Comparison of ENCODE assay signal across 2 cellular contexts in the genomic region with DNA sequence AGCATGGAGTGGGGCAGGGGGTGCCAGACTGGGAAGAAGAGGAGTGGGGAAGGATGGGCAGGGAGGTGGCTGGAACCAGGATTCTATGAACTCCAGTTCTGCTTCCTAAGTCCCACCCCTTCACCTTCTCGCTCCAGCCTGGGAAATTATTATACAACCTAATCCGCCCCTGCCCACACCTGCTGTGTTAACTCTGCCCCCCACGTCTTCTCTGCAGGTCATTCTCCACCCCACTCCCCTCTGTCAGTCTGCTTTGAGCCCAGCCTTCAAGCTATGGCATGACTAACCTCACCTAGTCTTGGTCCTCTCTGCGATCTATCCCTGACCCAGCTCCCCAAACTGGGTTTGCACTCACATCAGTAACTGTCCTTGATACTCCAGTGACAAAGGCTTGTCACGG.
TF ChIP-seq lines count a peak whose summit lies in the region.

No MANE protein-coding gene starts in this region.

TF ChIP-seq in liver, 16 proteins besides CTCF, POLR2A, EP300 and RAD21 (continued from another document):
- TF ChIP-seq, protein P1, sequence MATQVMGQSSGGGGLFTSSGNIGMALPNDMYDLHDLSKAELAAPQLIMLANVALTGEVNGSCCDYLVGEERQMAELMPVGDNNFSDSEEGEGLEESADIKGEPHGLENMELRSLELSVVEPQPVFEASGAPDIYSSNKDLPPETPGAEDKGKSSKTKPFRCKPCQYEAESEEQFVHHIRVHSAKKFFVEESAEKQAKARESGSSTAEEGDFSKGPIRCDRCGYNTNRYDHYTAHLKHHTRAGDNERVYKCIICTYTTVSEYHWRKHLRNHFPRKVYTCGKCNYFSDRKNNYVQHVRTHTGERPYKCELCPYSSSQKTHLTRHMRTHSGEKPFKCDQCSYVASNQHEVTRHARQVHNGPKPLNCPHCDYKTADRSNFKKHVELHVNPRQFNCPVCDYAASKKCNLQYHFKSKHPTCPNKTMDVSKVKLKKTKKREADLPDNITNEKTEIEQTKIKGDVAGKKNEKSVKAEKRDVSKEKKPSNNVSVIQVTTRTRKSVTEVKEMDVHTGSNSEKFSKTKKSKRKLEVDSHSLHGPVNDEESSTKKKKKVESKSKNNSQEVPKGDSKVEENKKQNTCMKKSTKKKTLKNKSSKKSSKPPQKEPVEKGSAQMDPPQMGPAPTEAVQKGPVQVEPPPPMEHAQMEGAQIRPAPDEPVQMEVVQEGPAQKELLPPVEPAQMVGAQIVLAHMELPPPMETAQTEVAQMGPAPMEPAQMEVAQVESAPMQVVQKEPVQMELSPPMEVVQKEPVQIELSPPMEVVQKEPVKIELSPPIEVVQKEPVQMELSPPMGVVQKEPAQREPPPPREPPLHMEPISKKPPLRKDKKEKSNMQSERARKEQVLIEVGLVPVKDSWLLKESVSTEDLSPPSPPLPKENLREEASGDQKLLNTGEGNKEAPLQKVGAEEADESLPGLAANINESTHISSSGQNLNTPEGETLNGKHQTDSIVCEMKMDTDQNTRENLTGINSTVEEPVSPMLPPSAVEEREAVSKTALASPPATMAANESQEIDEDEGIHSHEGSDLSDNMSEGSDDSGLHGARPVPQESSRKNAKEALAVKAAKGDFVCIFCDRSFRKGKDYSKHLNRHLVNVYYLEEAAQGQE (IDR thresholded peaks at IDR 0.05) = no peak
- TF ChIP-seq HNF4A (conservative IDR thresholded peaks at IDR 0.05) (no peak), JUND (IDR thresholded peaks at IDR 0.05) (no peak), EGR1 (IDR thresholded peaks at IDR 0.05; ENCODE audit: low read depth in 2 of 2) (no peak)
- TF ChIP-seq, protein P2, sequence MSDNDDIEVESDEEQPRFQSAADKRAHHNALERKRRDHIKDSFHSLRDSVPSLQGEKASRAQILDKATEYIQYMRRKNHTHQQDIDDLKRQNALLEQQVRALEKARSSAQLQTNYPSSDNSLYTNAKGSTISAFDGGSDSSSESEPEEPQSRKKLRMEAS (IDR thresholded peaks at IDR 0.05) = no peak

TF ChIP-seq in HepG2, 621 proteins besides CTCF, POLR2A, EP300 and RAD21:
- TF ChIP-seq, protein P3, sequence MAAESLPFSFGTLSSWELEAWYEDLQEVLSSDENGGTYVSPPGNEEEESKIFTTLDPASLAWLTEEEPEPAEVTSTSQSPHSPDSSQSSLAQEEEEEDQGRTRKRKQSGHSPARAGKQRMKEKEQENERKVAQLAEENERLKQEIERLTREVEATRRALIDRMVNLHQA (CRISPR knock-in tag; IDR thresholded peaks at IDR 0.05) = no peak
- no peak for TF ChIP-seq TBX3 (IDR thresholded peaks at IDR 0.05; ENCODE audit: borderline replicate concordance)
- no peak for TF ChIP-seq ZNF253 (CRISPR knock-in tag; IDR thresholded peaks at IDR 0.05; ENCODE audit: borderline replicate concordance)
- TF ChIP-seq RAD51 (IDR thresholded peaks at IDR 0.05; ENCODE audit: borderline replicate concordance) = no peak
- TF ChIP-seq CBX2 (IDR thresholded peaks at IDR 0.05; ENCODE audit: low read depth, low read length) = no peak
- TF ChIP-seq CBX2 (CRISPR knock-in tag; IDR thresholded peaks at IDR 0.05; ENCODE audit: low read depth) = no peak
- no peak for TF ChIP-seq RBAK (CRISPR knock-in tag; IDR thresholded peaks at IDR 0.05)
- no peak for TF ChIP-seq RFX5 (IDR thresholded peaks at IDR 0.05; ENCODE audit: low read depth, low read length)
- no peak for TF ChIP-seq ZNF703 (CRISPR knock-in tag; IDR thresholded peaks at IDR 0.05; ENCODE audit: borderline replicate concordance)
- TF ChIP-seq, protein P4, sequence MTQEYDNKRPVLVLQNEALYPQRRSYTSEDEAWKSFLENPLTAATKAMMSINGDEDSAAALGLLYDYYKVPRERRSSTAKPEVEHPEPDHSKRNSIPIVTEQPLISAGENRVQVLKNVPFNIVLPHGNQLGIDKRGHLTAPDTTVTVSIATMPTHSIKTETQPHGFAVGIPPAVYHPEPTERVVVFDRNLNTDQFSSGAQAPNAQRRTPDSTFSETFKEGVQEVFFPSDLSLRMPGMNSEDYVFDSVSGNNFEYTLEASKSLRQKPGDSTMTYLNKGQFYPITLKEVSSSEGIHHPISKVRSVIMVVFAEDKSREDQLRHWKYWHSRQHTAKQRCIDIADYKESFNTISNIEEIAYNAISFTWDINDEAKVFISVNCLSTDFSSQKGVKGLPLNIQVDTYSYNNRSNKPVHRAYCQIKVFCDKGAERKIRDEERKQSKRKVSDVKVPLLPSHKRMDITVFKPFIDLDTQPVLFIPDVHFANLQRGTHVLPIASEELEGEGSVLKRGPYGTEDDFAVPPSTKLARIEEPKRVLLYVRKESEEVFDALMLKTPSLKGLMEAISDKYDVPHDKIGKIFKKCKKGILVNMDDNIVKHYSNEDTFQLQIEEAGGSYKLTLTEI (CRISPR knock-in tag; conservative IDR thresholded peaks at IDR 0.05) = no peak
- TF ChIP-seq NFKB2 (CRISPR knock-in tag; IDR thresholded peaks at IDR 0.05; ENCODE audit: borderline replicate concordance) = no peak
- no peak for TF ChIP-seq ZZZ3 (CRISPR knock-in tag; IDR thresholded peaks at IDR 0.05; ENCODE audit: borderline replicate concordance)
- TF ChIP-seq SP4 (CRISPR knock-in tag; IDR thresholded peaks at IDR 0.05) = no peak
- no peak for TF ChIP-seq REPIN1 (CRISPR knock-in tag; IDR thresholded peaks at IDR 0.05; ENCODE audit: borderline replicate concordance, low read depth)
- TF ChIP-seq, protein P5, sequence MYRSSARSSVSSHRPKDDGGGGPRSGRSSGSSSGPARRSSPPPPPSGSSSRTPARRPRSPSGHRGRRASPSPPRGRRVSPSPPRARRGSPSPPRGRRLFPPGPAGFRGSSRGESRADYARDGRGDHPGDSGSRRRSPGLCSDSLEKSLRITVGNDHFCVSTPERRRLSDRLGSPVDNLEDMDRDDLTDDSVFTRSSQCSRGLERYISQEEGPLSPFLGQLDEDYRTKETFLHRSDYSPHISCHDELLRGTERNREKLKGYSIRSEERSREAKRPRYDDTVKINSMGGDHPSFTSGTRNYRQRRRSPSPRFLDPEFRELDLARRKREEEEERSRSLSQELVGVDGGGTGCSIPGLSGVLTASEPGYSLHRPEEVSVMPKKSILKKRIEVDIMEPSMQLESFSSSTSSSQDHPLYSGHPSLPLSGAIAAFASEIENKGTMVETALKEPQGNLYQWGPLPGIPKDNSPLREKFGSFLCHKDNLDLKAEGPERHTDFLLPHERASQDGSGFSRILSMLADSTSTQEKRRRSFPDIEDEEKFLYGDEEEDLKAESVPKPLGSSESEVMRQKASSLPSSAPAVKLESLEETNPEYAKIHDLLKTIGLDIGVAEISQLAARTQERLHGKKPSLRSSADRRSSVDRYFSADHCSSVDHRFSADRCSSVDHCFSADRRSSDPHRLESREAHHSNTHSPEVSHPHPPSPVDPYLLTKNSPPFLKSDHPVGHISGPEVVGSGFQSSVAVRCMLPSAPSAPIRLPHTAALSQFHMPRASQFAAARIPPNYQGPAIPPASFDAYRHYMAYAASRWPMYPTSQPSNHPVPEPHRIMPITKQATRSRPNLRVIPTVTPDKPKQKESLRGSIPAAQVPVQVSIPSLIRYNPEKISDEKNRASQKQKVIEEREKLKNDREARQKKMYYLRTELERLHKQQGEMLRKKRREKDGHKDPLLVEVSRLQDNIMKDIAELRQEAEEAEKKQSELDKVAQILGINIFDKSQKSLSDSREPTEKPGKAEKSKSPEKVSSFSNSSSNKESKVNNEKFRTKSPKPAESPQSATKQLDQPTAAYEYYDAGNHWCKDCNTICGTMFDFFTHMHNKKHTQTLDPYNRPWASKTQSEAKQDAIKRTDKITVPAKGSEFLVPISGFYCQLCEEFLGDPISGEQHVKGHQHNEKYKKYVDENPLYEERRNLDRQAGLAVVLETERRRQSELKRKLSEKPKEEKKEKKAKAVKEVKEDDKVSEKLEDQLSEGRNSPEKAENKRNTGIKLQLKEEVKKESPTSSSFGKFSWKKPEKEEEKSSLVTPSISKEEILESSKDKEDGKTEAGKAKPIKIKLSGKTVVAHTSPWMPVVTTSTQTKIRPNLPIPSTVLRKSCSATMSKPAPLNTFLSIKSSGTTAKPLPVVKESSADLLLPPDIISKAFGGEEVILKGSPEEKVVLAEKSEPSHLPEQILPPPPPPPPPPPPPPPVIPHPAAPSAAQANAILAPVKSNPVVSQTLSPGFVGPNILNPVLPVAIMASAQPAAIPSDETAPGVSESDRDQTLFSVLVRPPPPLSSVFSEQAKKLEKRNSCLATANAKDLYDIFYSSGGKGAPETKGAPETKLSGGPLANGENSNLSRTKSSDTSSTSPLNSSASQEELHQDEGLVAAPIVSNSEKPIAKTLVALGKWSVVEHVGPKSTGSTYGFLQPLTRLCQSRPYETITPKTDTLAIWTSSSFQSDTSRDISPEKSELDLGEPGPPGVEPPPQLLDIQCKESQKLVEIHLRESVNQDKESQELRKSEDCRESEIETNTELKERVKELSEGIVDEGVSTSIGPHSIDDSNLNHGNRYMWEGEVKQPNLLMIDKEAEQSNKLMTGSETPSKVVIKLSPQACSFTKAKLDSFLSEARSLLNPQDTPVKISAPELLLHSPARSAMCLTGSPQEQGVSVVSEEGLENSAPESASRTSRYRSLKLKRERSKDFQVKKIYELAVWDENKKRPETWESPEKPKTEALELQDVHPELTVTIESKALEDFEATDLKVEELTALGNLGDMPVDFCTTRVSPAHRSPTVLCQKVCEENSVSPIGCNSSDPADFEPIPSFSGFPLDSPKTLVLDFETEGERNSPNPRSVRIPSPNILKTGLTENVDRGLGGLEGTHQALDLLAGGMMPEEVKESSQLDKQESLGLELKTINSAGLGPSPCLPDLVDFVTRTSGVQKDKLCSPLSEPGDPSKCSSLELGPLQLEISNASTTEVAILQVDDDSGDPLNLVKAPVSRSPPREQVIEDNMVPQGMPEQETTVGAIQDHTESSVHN (CRISPR knock-in tag; IDR thresholded peaks at IDR 0.05) = no peak
- TF ChIP-seq PAWR (CRISPR knock-in tag; IDR thresholded peaks at IDR 0.05; ENCODE audit: borderline replicate concordance) = no peak
- TF ChIP-seq, protein P6, sequence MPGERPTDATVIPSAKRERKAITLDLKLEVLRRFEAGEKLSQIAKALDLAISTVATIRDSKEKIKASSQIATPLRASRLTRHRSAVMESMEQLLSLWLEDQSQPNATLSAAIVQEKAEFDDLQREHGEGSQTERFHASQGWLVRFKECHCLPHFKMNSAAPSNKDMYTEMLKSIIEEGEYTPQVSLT (CRISPR knock-in tag; IDR thresholded peaks at IDR 0.05; ENCODE audit: borderline replicate concordance, low read depth) = no peak
- TF ChIP-seq ZFP36 (IDR thresholded peaks at IDR 0.05; ENCODE audit: borderline replicate concordance, low read depth, low read length, partially characterized antibody) = no peak
- TF ChIP-seq, protein P7, sequence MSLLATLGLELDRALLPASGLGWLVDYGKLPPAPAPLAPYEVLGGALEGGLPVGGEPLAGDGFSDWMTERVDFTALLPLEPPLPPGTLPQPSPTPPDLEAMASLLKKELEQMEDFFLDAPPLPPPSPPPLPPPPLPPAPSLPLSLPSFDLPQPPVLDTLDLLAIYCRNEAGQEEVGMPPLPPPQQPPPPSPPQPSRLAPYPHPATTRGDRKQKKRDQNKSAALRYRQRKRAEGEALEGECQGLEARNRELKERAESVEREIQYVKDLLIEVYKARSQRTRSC (CRISPR knock-in tag; IDR thresholded peaks at IDR 0.05; ENCODE audit: low read depth) = no peak
